In the genomic region with DNA sequence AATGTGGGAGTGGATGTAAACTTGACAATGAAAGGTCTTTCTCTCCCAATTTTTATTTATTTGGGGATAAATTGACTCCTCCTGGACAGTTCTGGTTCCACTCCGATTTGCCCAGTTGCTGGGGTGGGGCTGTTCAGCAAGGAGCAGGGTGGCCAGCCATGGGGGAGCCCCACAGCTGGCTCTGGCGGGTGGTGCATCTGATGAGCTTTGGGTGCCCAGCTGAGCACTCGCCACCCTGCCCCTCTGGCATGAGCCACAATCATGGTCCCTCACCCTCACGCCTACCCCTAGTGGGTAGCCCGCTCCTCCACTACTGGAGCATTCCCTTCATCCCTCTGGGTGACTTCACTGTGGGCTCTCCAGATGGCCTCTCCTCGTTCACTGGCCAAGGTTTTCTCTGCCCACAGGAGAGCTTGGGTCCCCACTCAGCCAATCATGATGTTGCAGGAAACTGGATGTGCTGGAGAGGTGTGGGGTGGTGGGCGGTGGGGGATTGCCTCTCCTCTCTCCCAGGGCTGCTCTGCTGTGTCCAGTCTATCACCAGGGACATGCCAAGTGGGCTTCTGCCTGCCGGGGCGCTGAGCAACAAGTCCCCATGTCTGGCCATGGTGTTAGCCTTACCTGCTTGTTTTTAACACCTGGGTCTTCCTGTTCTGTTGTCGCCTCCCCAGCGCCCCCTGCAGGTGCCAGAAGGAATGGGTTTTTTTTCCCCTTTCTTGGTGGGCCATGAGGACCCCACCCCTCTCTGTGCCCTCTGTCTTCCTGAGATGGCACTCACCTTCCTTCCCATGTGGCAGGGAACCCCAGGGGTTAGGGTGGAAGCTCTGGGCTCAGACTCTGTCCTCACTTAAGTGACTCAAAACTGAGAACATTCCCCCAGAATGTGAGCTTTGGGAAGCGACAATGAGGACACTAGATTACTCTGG, we compare ENCODE assay signal across 8 cellular contexts. TPM values are rescaled to one million over a fixed set of nuclear protein-coding genes. Genes with fewer than 3 reads are reported as not detected.
A peak's percentile ranks its signal among the peaks of the same experiment; 100 is the strongest.
DNase-seq lines count a peak whose midpoint lies in the region; TF ChIP-seq lines count a peak whose summit lies in the region.

No MANE protein-coding gene starts in this region.

- TF ChIP-seq CTCF in left ventricle myocardium inferior (IDR thresholded peaks at IDR 0.05; ENCODE audit: borderline replicate concordance) = peak; percentile 61

- H3K27me3 ChIP-seq in left ventricle myocardium inferior (ENCODE audit: low read depth) (no peaks in the 10 kb centered on the region), thymus (ENCODE audit: control insufficient read depth, insufficient read depth) (peaks cover 4% of the 10 kb centered on the region)

- H3K4me3 ChIP-seq in left ventricle myocardium inferior (no peak overlapping the region), thymus (ENCODE audit: low read length) (no peak overlapping the region)

- 67% methylated on average over 12 of the region's 12 CpGs for WGBS in thymus

- intact Hi-C loops in left ventricle myocardium inferior (cut with micrococcal nuclease) = no loop called here

- no peak overlapping the region for H3K27ac ChIP-seq in left ventricle myocardium inferior (replicated peaks)
- peak overlapping the region; percentile 36 for H3K27ac ChIP-seq in thymus (ENCODE audit: low read depth)

- peaks cover 16% of the 10 kb centered on the region for H3K4me1 ChIP-seq in left ventricle myocardium inferior
- peaks cover 18% of the 10 kb centered on the region for H3K4me1 ChIP-seq in thymus (ENCODE audit: control insufficient read depth, insufficient read depth, low read length)

- H3K9me3 ChIP-seq in left ventricle myocardium inferior (replicated peaks) = no peaks in the 10 kb centered on the region
- H3K9me3 ChIP-seq in thymus (ENCODE audit: control insufficient read depth) = no peaks in the 10 kb centered on the region

- no peaks in the 10 kb centered on the region for H3K36me3 ChIP-seq in left ventricle myocardium inferior
- H3K36me3 ChIP-seq in thymus (ENCODE audit: control insufficient read depth, insufficient read depth) = no peaks in the 10 kb centered on the region

- DNase-seq in activated T-cell treated with anti-CD3 and anti-CD28 coated beads for 1 hour (ENCODE audit: low read depth) (peak; percentile 30), activated T-cell treated with anti-CD3 and anti-CD28 coated beads for 4 hours (no peak), left ventricle myocardium inferior (no peak), SKM-1 treated with dmso at 0.1 percent for 144 hours (lab: John Stamatoyannopoulos, UW; ENCODE audit: unreplicated experiment) (no peak), HK-2 (ENCODE audit: unreplicated experiment) (no peak), NCI-H2171 (lab: John Stamatoyannopoulos, UW) (no peak)
- DNase-seq in activated CD4-positive, alpha-beta T cell treated with anti-CD3 and anti-CD28 coated beads, Interleukin-2, amount 50 U/mL, for 1 hour = peak; percentile 39

RNA-seq across cellular contexts. Expression of a gene that starts 3.4 kb away (rescaled TPM):
- total RNA-seq in left ventricle myocardium inferior = 4.2 TPM
- polyA plus RNA-seq in thymus = 0.62 TPM

RNA-seq across cellular contexts. Expression of a gene that starts 42.6 kb away (rescaled TPM):
- 1.2 TPM for total RNA-seq in left ventricle myocardium inferior
- 0.23 TPM for polyA plus RNA-seq in thymus

Comparison
In these comparisons a context has a peak if more than half of its experiments do, and no peak if none do; other contexts are left out.
1. DNase-seq: peak in activated T-cell treated with anti-CD3 and anti-CD28 coated beads for 1 hour (single experiment) and activated CD4-positive, alpha-beta T cell treated with anti-CD3 and anti-CD28 coated beads, Interleukin-2, amount 50 U/mL, for 1 hour (single experiment); none in activated T-cell treated with anti-CD3 and anti-CD28 coated beads for 4 hours (single experiment), left ventricle myocardium inferior (single experiment), SKM-1 treated with dmso at 0.1 percent for 144 hours (single experiment), HK-2 (single experiment) and NCI-H2171 (single experiment).